Comparison of ENCODE assay signal across 12 cellular contexts in the genomic region with DNA sequence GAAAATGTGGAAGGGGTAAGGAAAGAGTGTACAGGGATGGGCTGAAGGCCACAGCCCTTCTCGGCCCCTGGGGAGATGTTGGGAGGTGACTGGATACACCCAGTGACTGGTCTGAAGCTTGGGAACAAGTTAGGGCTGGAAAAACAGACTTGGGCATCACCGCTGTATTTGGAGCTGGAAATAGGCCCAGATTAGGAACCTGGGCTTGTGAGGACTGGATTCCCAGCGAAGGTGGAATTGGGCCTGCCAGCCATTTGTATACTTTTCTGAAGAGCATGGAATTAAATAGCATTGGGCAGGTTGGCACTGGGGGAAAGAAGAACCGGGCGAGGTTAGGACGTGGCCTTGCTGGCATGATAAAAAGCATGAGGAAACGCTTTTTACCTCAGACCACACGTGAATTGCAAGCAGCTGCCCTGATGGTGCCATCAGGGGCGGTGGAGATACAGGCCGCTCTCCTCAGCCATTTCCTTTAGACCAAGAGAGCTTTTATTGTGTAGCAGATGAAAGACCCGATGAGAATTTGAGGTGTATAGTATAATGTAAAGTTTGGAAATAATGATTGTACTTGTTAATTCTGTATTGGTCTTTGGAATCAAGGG. TPM values are rescaled to one million over a fixed set of nuclear protein-coding genes. Genes with fewer than 3 reads are reported as not detected.
DNase-seq lines count a peak whose midpoint lies in the region; ATAC-seq and TF ChIP-seq lines count a peak whose summit lies in the region.
"Had no signal": no experiment of that assay in that cellular context is flagged by ENCODE, and none has a peak within 500 bp of the region (broad histone marks: within the 10 kb centered on the region; RNA-seq: fewer than 3 reads in every experiment).

No MANE protein-coding gene starts in this region.

- H3K36me3 ChIP-seq in MG63: peaks cover 81% of the 10 kb centered on the region

- peaks cover 86% of the 10 kb centered on the region for H3K4me1 Mint-ChIP-seq in activated CD4-positive, alpha-beta T cell treated with anti-CD3 and anti-CD28 coated beads for 36 hours
- H3K4me1 Mint-ChIP-seq in activated B cell treated with CpG ODN at 0.5 μM for 24 hours: peaks cover 24% of the 10 kb centered on the region
- peaks cover 50 to 56% of the 10 kb centered on the region in 2 donors for H3K4me1 Mint-ChIP-seq in effector memory CD8-positive, alpha-beta T cell (ENCODE audit: low read depth in 2 of 2)
- no peaks in the 10 kb centered on the region for H3K4me1 Mint-ChIP-seq in neural crest cell

- no peak overlapping the region for H3K4me3 Mint-ChIP-seq in activated CD4-positive, alpha-beta T cell treated with anti-CD3 and anti-CD28 coated beads for 36 hours
- H3K4me3 Mint-ChIP-seq in activated B cell treated with CpG ODN at 0.5 μM for 24 hours: no peak overlapping the region
- H3K4me3 Mint-ChIP-seq in effector memory CD8-positive, alpha-beta T cell: peak overlapping the region in 1 of 2 donors; percentile 30
- H3K4me3 Mint-ChIP-seq in neural crest cell: no peak overlapping the region

- H3K9me3 Mint-ChIP-seq in activated CD4-positive, alpha-beta T cell treated with anti-CD3 and anti-CD28 coated beads for 36 hours (ENCODE audit: low read depth): no peaks in the 10 kb centered on the region
- no peaks in the 10 kb centered on the region for H3K9me3 Mint-ChIP-seq in activated B cell treated with CpG ODN at 0.5 μM for 24 hours
- no peaks in the 10 kb centered on the region for H3K9me3 Mint-ChIP-seq in effector memory CD8-positive, alpha-beta T cell
- no peaks in the 10 kb centered on the region for H3K9me3 Mint-ChIP-seq in neural crest cell

- CTCF ChIA-PET in activated CD4-positive, alpha-beta T cell treated with anti-CD3 and anti-CD28 coated beads for 36 hours (lab: Charles Lee): interaction anchor here (0.5 to 1.2 kb wide), 4 partner anchors 8 to 301 kb away, joined by 3 to 6 read pairs (median 4); no protein-coding TSS in a partner anchor
- CTCF ChIA-PET in activated B cell treated with CpG ODN at 0.5 μM for 24 hours (lab: Charles Lee): interaction anchor here (1.2 kb wide), 1 partner anchor 26 kb away, joined by 8 read pairs; no protein-coding TSS in a partner anchor

- no peak for TF ChIP-seq CTCF in activated B cell treated with CpG ODN at 0.5 μM for 24 hours (IDR thresholded peaks at IDR 0.05)
- no peak for TF ChIP-seq CTCF in neural crest cell (conservative IDR thresholded peaks at IDR 0.05)

- no peak overlapping the region for H3K4me3 ChIP-seq in MG63

- peak overlapping the region; percentile 61 for H3K27ac Mint-ChIP-seq in activated CD4-positive, alpha-beta T cell treated with anti-CD3 and anti-CD28 coated beads for 36 hours
- H3K27ac Mint-ChIP-seq in activated B cell treated with CpG ODN at 0.5 μM for 24 hours: peak overlapping the region; percentile 59
- H3K27ac Mint-ChIP-seq in effector memory CD8-positive, alpha-beta T cell: peak overlapping the region; percentile 96 to 100
- peak overlapping the region; percentile 35 for H3K27ac Mint-ChIP-seq in neural crest cell (ENCODE audit: unreplicated experiment)

- no peak for ATAC-seq in activated CD4-positive, alpha-beta T cell treated with anti-CD3 and anti-CD28 coated beads for 36 hours
- no peak for ATAC-seq in activated B cell treated with CpG ODN at 0.5 μM for 24 hours (ENCODE audit: low read depth)
- ATAC-seq in effector memory CD8-positive, alpha-beta T cell (replicated peaks): no peak

- H3K9me3 ChIP-seq in MG63: no peaks in the 10 kb centered on the region

- POLR2A ChIA-PET in activated CD4-positive, alpha-beta T cell treated with anti-CD3 and anti-CD28 coated beads for 36 hours (lab: Charles Lee): no interaction called here
- POLR2A ChIA-PET in activated B cell treated with CpG ODN at 0.5 μM for 24 hours (lab: Charles Lee): no interaction called here

- intact Hi-C loops in activated CD4-positive, alpha-beta T cell treated with anti-CD3 and anti-CD28 coated beads for 36 hours (cut with DNase I, micrococcal nuclease): no loop called here
- intact Hi-C loops in activated B cell treated with CpG ODN at 0.5 μM for 24 hours (cut with micrococcal nuclease): loop anchor here (2.0 kb wide), 1 partner anchor 14 kb away; no protein-coding TSS in a partner anchor

- peaks cover 82% of the 10 kb centered on the region for H3K36me3 Mint-ChIP-seq in activated CD4-positive, alpha-beta T cell treated with anti-CD3 and anti-CD28 coated beads for 36 hours (ENCODE audit: low read depth)
- H3K36me3 Mint-ChIP-seq in activated B cell treated with CpG ODN at 0.5 μM for 24 hours (ENCODE audit: low read depth): peaks cover 80% of the 10 kb centered on the region
- H3K36me3 Mint-ChIP-seq in effector memory CD8-positive, alpha-beta T cell (ENCODE audit: insufficient read depth): peaks cover 34% of the 10 kb centered on the region
- peaks cover 16% of the 10 kb centered on the region for H3K36me3 Mint-ChIP-seq in neural crest cell (ENCODE audit: low read depth)

- no peaks in the 10 kb centered on the region for H3K27me3 ChIP-seq in MG63

- no peak for DNase-seq in activated CD4-positive, alpha-beta T cell treated with anti-CD3 and anti-CD28 coated beads for 36 hours
- DNase-seq in activated CD4-positive, alpha-beta T cell treated with anti-CD3 and anti-CD28 coated beads for 4 hours: no peak
- DNase-seq in activated B cell treated with CpG ODN at 0.5 μM for 24 hours (no peak), neural crest cell (ENCODE audit: low read depth, low spot score) (no peak), MG63 (no peak), SIG-M5 treated with dmso at 0.1 percent for 504 hours (lab: John Stamatoyannopoulos, UW; ENCODE audit: unreplicated experiment) (no peak), NCI-H226 (no peak)
- DNase-seq in effector memory CD8-positive, alpha-beta T cell: no peak
- DNase-seq: activated CD4-positive, alpha-beta T cell treated with anti-CD3 and anti-CD28 coated beads for 1 hour; caudate nucleus; kidney glomerular epithelial cell; NCI-H2029 had no signal

- H3K27me3 Mint-ChIP-seq in activated CD4-positive, alpha-beta T cell treated with anti-CD3 and anti-CD28 coated beads for 36 hours: no peaks in the 10 kb centered on the region
- no peaks in the 10 kb centered on the region for H3K27me3 Mint-ChIP-seq in activated B cell treated with CpG ODN at 0.5 μM for 24 hours
- no peaks in the 10 kb centered on the region for H3K27me3 Mint-ChIP-seq in effector memory CD8-positive, alpha-beta T cell
- no peaks in the 10 kb centered on the region for H3K27me3 Mint-ChIP-seq in neural crest cell (ENCODE audit: low read depth)

RNA-seq across cellular contexts. Expression of a gene that starts 37.8 kb away (rescaled TPM):
- total RNA-seq in activated CD4-positive, alpha-beta T cell treated with anti-CD3 and anti-CD28 coated beads for 36 hours: 10 to 100 TPM; 48.0 to 48.2 TPM
- total RNA-seq in activated B cell treated with CpG ODN at 0.5 μM for 24 hours (94.0 and 96.5 TPM in 2 replicates), neural crest cell (33.7 and 37.4 TPM in 2 replicates)
- total RNA-seq in MG63 (2014; rRNA removed; shearing (Covaris generic); ENCODE audit: low replicate concordance): 19.1 and 71.5 TPM in 2 replicates

Comparison
In these comparisons a context has a peak if more than half of its experiments do, and no peak if none do; other contexts are left out.
1. H3K27ac Mint-ChIP-seq: peak in every context shown above with its lines; median percentile 98 in effector memory CD8-positive, alpha-beta T cell; 61 in activated CD4-positive, alpha-beta T cell treated with anti-CD3 and anti-CD28 coated beads for 36 hours; 59 in activated B cell treated with CpG ODN at 0.5 μM for 24 hours; 35 in neural crest cell.